In the genomic region with DNA sequence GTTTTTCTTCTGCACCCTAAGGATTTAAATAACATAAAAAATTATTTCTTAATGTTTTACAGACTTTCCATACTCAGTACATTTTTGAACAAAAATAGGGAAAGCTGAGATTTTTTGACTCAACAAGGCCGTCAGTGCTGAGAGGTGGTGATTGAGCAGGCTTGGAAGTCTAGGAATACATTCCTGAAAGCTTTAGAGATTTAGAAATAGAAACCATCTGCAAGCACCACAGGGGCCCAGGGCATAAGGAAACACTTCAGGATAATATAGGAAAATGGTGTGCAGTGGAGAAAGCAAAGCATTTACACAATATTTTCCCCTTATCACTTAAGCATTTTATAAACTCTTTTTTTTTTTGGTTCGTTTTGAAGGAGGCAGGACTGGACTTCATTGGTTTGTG, we compare ENCODE assay signal across 1 cellular context.
TF ChIP-seq lines count a peak whose summit lies in the region.

No MANE protein-coding gene starts in this region.

TF ChIP-seq in GM12878, 131 proteins besides CTCF, POLR2A, EP300 and RAD21:
- 0 out of 2 replicates have a peak, but pooled peaks have one; percentile 18 for TF ChIP-seq POLR2AphosphoS5 (IDR thresholded peaks at IDR 0.05; ENCODE audit: low read length)
- TF ChIP-seq PAX8 (IDR thresholded peaks at IDR 0.05): no peak
